In genomic region chr3:12719541-12719940, GRCh38 we compare ENCODE assay signal across 10 cellular contexts.
DNase-seq lines count a peak whose midpoint lies in the region; ATAC-seq and TF ChIP-seq lines count a peak whose summit lies in the region.
"Had no signal": no experiment of that assay in that cellular context is flagged by ENCODE, and none has a peak within 500 bp of the region (broad histone marks: within the 10 kb centered on the region; RNA-seq: fewer than 3 reads in every experiment).

No MANE protein-coding gene starts in this region.

- no peaks in the 10 kb centered on the region for H3K36me3 ChIP-seq in ACC112 (ENCODE audit: insufficient read depth, low read length)

- peak overlapping the region; percentile 73 for H3K4me3 ChIP-seq in ACC112 (ENCODE audit: low read depth, low read length)

- no peaks in the 10 kb centered on the region for H3K27me3 Mint-ChIP-seq in central memory CD8-positive, alpha-beta T cell
- H3K27me3 Mint-ChIP-seq in nephron (ENCODE audit: low read depth): no peaks in the 10 kb centered on the region

- H3K36me3 Mint-ChIP-seq in central memory CD8-positive, alpha-beta T cell (ENCODE audit: insufficient read depth): no peaks in the 10 kb centered on the region
- H3K36me3 Mint-ChIP-seq in nephron (ENCODE audit: low read depth): no peaks in the 10 kb centered on the region

- H3K27ac ChIP-seq in ACC112 (ENCODE audit: low read depth, low read length): no peak overlapping the region
- H3K27ac ChIP-seq: foreskin keratinocyte had no signal

- TF ChIP-seq CTCF in nephron (IDR thresholded peaks at IDR 0.05; ENCODE audit: unreplicated experiment in 3 of 3): no peak

- H3K79me2 ChIP-seq in ACC112 (ENCODE audit: control insufficient read depth, insufficient read depth, low read length, unreplicated experiment): no peaks in the 10 kb centered on the region

- H3K4me3 Mint-ChIP-seq in central memory CD8-positive, alpha-beta T cell: peak overlapping the region; percentile 41
- H3K4me3 Mint-ChIP-seq in nephron: peak overlapping the region; percentile 47 to 69 (median 66)
- H3K4me3 Mint-ChIP-seq: neural crest cell had no signal

- ATAC-seq in HG03175 (IDR thresholded peaks at IDR 0.05; ENCODE audit: unreplicated experiment): peak; percentile 3
- peak; percentile 11 for ATAC-seq in central memory CD8-positive, alpha-beta T cell (replicated peaks; ENCODE audit: extremely low read depth, poor library complexity, severe bottlenecking)
- ATAC-seq in GM19397 (IDR thresholded peaks at IDR 0.05; ENCODE audit: unreplicated experiment): no peak

- peak overlapping the region; percentile 73 for H3K27ac Mint-ChIP-seq in central memory CD8-positive, alpha-beta T cell (ENCODE audit: low read depth)
- H3K27ac Mint-ChIP-seq in nephron: peak overlapping the region in 2 of 3 experiments; percentile 53 to 66

- peaks cover 15% of the 10 kb centered on the region for H3K4me1 Mint-ChIP-seq in central memory CD8-positive, alpha-beta T cell
- H3K4me1 Mint-ChIP-seq in nephron: peaks cover 11% of the 10 kb centered on the region

- DNase-seq in central memory CD8-positive, alpha-beta T cell (ENCODE audit: low spot score in 2 of 2): no peak
- DNase-seq in COLO668 (lab: John Stamatoyannopoulos, UW; ENCODE audit: unreplicated experiment) (no peak), HUDEP-2 (lab: John Stamatoyannopoulos, UW; ENCODE audit: unreplicated experiment in 76 of 76) (no peak), foreskin melanocyte (no peak)

- no peaks in the 10 kb centered on the region for H3K4me1 ChIP-seq in ACC112 (ENCODE audit: control insufficient read depth, insufficient read depth, low read length, unreplicated experiment)

- no peaks in the 10 kb centered on the region for H3K27me3 ChIP-seq in ACC112 (ENCODE audit: insufficient read depth, low read length)
- H3K27me3 ChIP-seq: foreskin keratinocyte had no signal

- H3K9me3 Mint-ChIP-seq in central memory CD8-positive, alpha-beta T cell: no peaks in the 10 kb centered on the region
- no peaks in the 10 kb centered on the region for H3K9me3 Mint-ChIP-seq in nephron
- H3K9me3 Mint-ChIP-seq: neural crest cell had no signal

- H2AFZ ChIP-seq in ACC112 (ENCODE audit: low read length, unreplicated experiment): peak overlapping the region; percentile 76
